8 cellular contexts compared by ENCODE assay signal in the genomic region with DNA sequence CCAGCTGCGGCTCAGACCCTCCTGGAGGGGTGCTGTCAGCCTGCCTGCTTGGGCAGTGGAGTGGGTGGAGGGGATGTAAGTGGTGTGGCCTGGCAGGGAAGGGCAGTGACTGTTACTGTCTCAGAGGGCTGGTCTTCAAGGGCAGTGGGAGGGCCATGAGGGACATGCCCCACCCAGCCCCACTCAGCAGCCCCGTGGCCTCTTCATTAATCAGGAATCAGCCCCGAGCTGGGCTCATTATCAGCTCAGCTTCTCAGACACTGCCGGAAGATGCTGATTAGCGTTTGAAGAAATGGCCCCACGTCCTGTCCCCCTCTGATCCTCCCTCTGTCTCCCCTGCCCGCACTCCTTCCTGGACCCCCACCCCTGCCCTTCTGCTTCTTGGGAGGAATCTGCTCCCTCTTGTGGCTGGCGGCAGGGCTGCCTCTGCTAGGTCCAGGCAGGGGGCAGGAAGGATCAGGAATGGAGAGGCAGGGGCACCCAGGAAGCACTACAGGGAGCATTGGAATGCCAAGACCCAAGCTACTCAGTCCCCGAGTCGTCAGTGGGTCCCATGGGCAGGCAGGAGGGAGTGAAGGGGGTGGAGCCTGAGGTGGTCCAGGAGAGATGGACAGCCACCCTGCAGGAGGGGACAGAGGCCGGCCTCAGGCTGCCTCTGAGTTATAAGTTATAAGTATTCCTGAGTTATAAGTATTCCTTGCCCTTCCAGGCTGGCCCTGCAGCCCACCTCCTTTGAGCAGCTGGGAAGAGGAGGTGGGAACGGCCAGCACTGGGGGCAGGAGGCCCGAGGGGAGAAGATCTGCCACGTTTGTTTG. TPM values are rescaled to one million over a fixed set of nuclear protein-coding genes. Genes with fewer than 3 reads are reported as not detected.
DNase-seq lines count a peak whose midpoint lies in the region; ATAC-seq and TF ChIP-seq lines count a peak whose summit lies in the region.

No MANE protein-coding gene starts in this region.

- H3K36me3 ChIP-seq in aorta (ENCODE audit: control insufficient read depth in 1 of 2, insufficient read depth in 2 of 2, low read length in 1 of 2): no peaks in the 10 kb centered on the region

- H3K27ac ChIP-seq in aorta (ENCODE audit: low read depth in 1 of 2, low read length in 2 of 2): no peak overlapping the region

- no peaks in the 10 kb centered on the region for H3K27me3 ChIP-seq in aorta (ENCODE audit: control insufficient read depth in 1 of 2, insufficient read depth in 2 of 2, low read length in 1 of 2)

- no peak for TF ChIP-seq POLR2A in lower leg skin (IDR thresholded peaks at IDR 0.05)

- 28 to 33% methylated on average over 14 of the region's 14 CpGs for WGBS in aorta, 2 donors
- 16 to 22% methylated on average over 14 of the region's 14 CpGs for WGBS in lower leg skin, 2 donors

- no peaks in the 10 kb centered on the region for H3K4me1 ChIP-seq in aorta (ENCODE audit: control insufficient read depth in 1 of 2, insufficient read depth in 2 of 2, low read length in 2 of 2)

- intact Hi-C loops in aorta (cut with DNase I): no loop called here
- intact Hi-C loops in lower leg skin (cut with DNase I; ENCODE audit: low total_unique reads): no loop called here

- DNase-seq in DMS 273 (lab: John Stamatoyannopoulos, UW; ENCODE audit: unreplicated experiment) (peak; percentile 75), DMS 273 treated with DMSO at 0.1 percent for 48 hours (lab: John Stamatoyannopoulos, UW) (no peak), LNCaP clone FGC (ENCODE audit: low read depth) (no peak), amniotic epithelial cell (ENCODE audit: low read depth) (peak; percentile 51), islet precursor cell (peak; percentile 94), aorta (no peak), lower leg skin (ENCODE audit: low spot score in 2 of 2) (no peak), DMS153 treated with DMSO at 0.1 percent for 48 hours (lab: John Stamatoyannopoulos, UW; ENCODE audit: unreplicated experiment) (no peak)

- H3K4me3 ChIP-seq in LNCaP clone FGC (ENCODE audit: low read depth, low read length): no peak overlapping the region
- no peak overlapping the region for H3K4me3 ChIP-seq in aorta (ENCODE audit: low read length in 2 of 2)
- no peak overlapping the region for H3K4me3 ChIP-seq in lower leg skin (ENCODE audit: low read depth, poor library complexity, severe bottlenecking)

- H3K9me3 ChIP-seq in aorta (ENCODE audit: control insufficient read depth, low read length): no peaks in the 10 kb centered on the region

- peak; percentile 27 for ATAC-seq in aorta (ENCODE audit: low FRiP score)

- TF ChIP-seq CTCF in LNCaP clone FGC (IDR thresholded peaks at IDR 0.05; ENCODE audit: control insufficient read depth, extremely low read depth, insufficient read depth) (peak; percentile 64), lower leg skin (IDR thresholded peaks at IDR 0.05) (no peak)

RNA-seq across cellular contexts. Expression of a gene that starts 7.0 kb away (rescaled TPM):
- total RNA-seq in aorta (under 1 TPM; 0.29 to 0.42 TPM), lower leg skin (under 1 TPM in 1 of 4 donors, not detected in 3; 0.26 TPM)
- polyA plus RNA-seq in aorta: under 1 TPM in 1 of 2 donors, not detected in 1; 0.26 TPM

RNA-seq across cellular contexts. Expression of a gene that starts 22.3 kb away (rescaled TPM):
- total RNA-seq in aorta: 10 to 100 TPM; 75.7 to 81.2 TPM
- 10 to 100 TPM; 20.0 to 70.6 TPM for polyA plus RNA-seq in aorta
- total RNA-seq in lower leg skin: 10 to 100 TPM; 37.8 to 73.1 (median 58.4) TPM

RNA-seq across cellular contexts. Expression of a gene that starts 22.6 kb away (rescaled TPM):
- 1 to 10 TPM; 1.7 to 2.3 TPM for total RNA-seq in aorta
- polyA plus RNA-seq in aorta: 1 to 10 TPM in 1 of 2 donors, not detected in 1; 7.4 TPM
- total RNA-seq in lower leg skin: 1 to 10 TPM in 2 of 4 donors, under 1 TPM in 2; 0.17 to 2.1 (median 1.0) TPM

RNA-seq across cellular contexts. Expression of a gene that starts 22.6 kb away (rescaled TPM):
- total RNA-seq in aorta: 10 to 100 TPM; 38.5 to 42.3 TPM
- polyA plus RNA-seq in aorta: 100 to 1,000 TPM in 1 of 2 donors, 10 to 100 TPM in 1; 17.0 to 135 TPM
- 10 to 100 TPM in 3 of 4 donors, 1 to 10 TPM in 1; 5.4 to 29.9 (median 19.8) TPM for total RNA-seq in lower leg skin

RNA-seq across cellular contexts. Expression of a gene that starts 50.1 kb away (rescaled TPM):
- 10 to 100 TPM; 65.3 to 76.7 TPM for total RNA-seq in aorta
- 100 to 1,000 TPM in 1 of 2 donors, 10 to 100 TPM in 1; 17.8 to 243 TPM for polyA plus RNA-seq in aorta
- total RNA-seq in lower leg skin: 10 to 100 TPM; 34.2 to 52.7 (median 42.7) TPM

Comparison
In these comparisons a context has a peak if more than half of its experiments do, and no peak if none do; other contexts are left out.
1. DNase-seq: peak in DMS 273 (single experiment), amniotic epithelial cell (single experiment) and islet precursor cell (single experiment); none in DMS 273 treated with DMSO at 0.1 percent for 48 hours (single experiment), LNCaP clone FGC (single experiment), aorta (0 of 2), lower leg skin (0 of 2) and DMS153 treated with DMSO at 0.1 percent for 48 hours (single experiment).